ENCODE assay signal across 1 cellular context in the genomic region with DNA sequence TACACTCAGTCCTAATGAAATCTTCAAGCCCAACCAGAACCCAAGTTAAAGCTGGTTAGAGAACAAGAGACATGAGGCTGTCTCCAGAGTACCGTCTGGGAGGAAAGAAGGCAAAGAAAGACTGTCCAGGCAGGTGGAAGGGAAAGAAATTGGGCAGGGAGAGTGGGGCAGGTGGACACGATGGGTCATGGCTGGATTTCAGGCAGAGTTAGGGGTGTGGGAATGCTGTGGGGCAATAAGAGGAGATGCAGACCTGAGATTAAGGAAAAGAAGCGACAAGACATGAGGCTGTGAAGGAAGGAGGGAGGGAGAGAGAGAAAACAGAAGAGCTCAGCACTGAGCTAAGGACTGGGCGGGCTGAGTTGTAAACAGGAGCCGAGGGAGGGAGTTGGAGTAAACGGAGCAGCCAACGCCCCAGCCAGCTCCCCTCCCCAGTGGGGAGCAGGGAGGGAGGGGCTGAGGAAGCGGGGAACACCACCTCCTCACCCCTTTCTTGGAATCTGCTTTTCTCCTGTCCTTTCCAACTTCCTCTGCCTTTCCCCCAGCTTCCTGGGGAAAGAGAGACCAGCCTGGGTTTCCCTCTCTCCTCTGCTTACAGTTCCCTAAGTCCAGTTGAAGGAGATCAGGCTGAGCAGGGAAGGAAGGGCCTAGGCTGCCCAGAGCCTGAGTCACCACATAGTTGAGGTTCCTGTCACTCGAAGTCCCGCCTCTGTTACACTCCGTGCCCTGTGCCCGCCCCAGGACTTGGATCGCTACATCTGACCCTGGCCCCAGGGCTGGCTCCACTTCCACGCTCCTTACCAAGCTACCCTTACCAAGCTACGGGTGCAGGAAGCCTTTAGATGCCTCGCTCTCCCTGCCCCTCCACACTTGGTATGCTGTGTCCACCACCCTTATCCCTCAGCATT.
A peak's percentile ranks its signal among the peaks of the same experiment; 100 is the strongest.
TF ChIP-seq lines count a peak whose summit lies in the region.

No MANE protein-coding gene starts in this region.

TF ChIP-seq in A549, 52 proteins besides CTCF, POLR2A, EP300 and RAD21 (continued from another document):
- TF ChIP-seq, protein P1, sequence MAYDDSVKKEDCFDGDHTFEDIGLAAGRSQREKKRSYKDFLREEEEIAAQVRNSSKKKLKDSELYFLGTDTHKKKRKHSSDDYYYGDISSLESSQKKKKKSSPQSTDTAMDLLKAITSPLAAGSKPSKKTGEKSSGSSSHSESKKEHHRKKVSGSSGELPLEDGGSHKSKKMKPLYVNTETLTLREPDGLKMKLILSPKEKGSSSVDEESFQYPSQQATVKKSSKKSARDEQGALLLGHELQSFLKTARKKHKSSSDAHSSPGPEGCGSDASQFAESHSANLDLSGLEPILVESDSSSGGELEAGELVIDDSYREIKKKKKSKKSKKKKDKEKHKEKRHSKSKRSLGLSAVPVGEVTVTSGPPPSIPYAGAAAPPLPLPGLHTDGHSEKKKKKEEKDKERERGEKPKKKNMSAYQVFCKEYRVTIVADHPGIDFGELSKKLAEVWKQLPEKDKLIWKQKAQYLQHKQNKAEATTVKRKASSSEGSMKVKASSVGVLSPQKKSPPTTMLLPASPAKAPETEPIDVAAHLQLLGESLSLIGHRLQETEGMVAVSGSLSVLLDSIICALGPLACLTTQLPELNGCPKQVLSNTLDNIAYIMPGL (CRISPR knock-in tag; IDR thresholded peaks at IDR 0.05; ENCODE audit: borderline replicate concordance), result no peak
- no peak for TF ChIP-seq ZSCAN20 (CRISPR knock-in tag; IDR thresholded peaks at IDR 0.05)
- no peak for TF ChIP-seq EHMT2 (IDR thresholded peaks at IDR 0.05; ENCODE audit: low read depth)
- no peak for TF ChIP-seq FOXS1 (CRISPR knock-in tag; IDR thresholded peaks at IDR 0.05)
- TF ChIP-seq ESRRA (IDR thresholded peaks at IDR 0.05; ENCODE audit: borderline replicate concordance, low read length), result no peak
- no peak for TF ChIP-seq EHF (CRISPR knock-in tag; IDR thresholded peaks at IDR 0.05)
- no peak for TF ChIP-seq BCL3 (IDR thresholded peaks at IDR 0.05)
- no peak for TF ChIP-seq RNF2 (IDR thresholded peaks at IDR 0.05; ENCODE audit: borderline replicate concordance, low read depth)
- TF ChIP-seq TP53 (CRISPR knock-in tag; IDR thresholded peaks at IDR 0.05), result peak; percentile 55; the same call in 1 of the 2 replicates
- no peak for TF ChIP-seq RARB (CRISPR knock-in tag; IDR thresholded peaks at IDR 0.05)
- TF ChIP-seq TFCP2L1 (CRISPR knock-in tag; IDR thresholded peaks at IDR 0.05), result no peak
- TF ChIP-seq MAZ (IDR thresholded peaks at IDR 0.05; ENCODE audit: borderline replicate concordance, low read depth, low read length), result 0 out of 2 replicates have a peak, but pooled peaks have one; percentile 35
- TF ChIP-seq, protein P2, sequence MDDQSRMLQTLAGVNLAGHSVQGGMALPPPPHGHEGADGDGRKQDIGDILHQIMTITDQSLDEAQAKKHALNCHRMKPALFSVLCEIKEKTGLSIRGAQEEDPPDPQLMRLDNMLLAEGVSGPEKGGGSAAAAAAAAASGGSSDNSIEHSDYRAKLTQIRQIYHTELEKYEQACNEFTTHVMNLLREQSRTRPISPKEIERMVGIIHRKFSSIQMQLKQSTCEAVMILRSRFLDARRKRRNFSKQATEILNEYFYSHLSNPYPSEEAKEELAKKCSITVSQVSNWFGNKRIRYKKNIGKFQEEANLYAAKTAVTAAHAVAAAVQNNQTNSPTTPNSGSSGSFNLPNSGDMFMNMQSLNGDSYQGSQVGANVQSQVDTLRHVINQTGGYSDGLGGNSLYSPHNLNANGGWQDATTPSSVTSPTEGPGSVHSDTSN (IDR thresholded peaks at IDR 0.05), result no peak
- no peak for TF ChIP-seq HDAC2 (IDR thresholded peaks at IDR 0.05)
- TF ChIP-seq MAFK (IDR thresholded peaks at IDR 0.05; ENCODE audit: partially characterized antibody), result peak; percentile 16
- TF ChIP-seq CBX8 (IDR thresholded peaks at IDR 0.05), result no peak
- TF ChIP-seq HOXB5 (CRISPR knock-in tag; IDR thresholded peaks at IDR 0.05), result no peak
- TF ChIP-seq NPAS2 (CRISPR knock-in tag; IDR thresholded peaks at IDR 0.05; ENCODE audit: borderline replicate concordance), result no peak
- no peak for TF ChIP-seq CBX2 (IDR thresholded peaks at IDR 0.05; ENCODE audit: borderline replicate concordance, low read depth)
- no peak for TF ChIP-seq HOXB13 (CRISPR knock-in tag; IDR thresholded peaks at IDR 0.05; ENCODE audit: low read depth)
- no peak; the same call in none of the 2 replicates for TF ChIP-seq JUNB (IDR thresholded peaks at IDR 0.05)
- no peak for TF ChIP-seq BHLHE40 (IDR thresholded peaks at IDR 0.05; ENCODE audit: low read depth, low read length)
- TF ChIP-seq KDM5A (IDR thresholded peaks at IDR 0.05), result peak; percentile 58; the same call in 1 of the 2 replicates
- TF ChIP-seq POLR2AphosphoS2 (conservative IDR thresholded peaks at IDR 0.05; ENCODE audit: low read length), result no peak
- TF ChIP-seq, protein P3, sequence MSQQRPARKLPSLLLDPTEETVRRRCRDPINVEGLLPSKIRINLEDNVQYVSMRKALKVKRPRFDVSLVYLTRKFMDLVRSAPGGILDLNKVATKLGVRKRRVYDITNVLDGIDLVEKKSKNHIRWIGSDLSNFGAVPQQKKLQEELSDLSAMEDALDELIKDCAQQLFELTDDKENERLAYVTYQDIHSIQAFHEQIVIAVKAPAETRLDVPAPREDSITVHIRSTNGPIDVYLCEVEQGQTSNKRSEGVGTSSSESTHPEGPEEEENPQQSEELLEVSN (IDR thresholded peaks at IDR 0.05; ENCODE audit: borderline replicate concordance, low read depth), result no peak
- TF ChIP-seq MYC (IDR thresholded peaks at IDR 0.05; ENCODE audit: borderline replicate concordance, low read length), result no peak; the same call in 1 of the 2 replicates
- TF ChIP-seq ATOH8 (CRISPR knock-in tag; IDR thresholded peaks at IDR 0.05; ENCODE audit: low read depth), result no peak
- no peak; the same call in 2 of the 3 replicates for TF ChIP-seq SMC3 (IDR thresholded peaks at IDR 0.05)
- TF ChIP-seq HOXA7 (CRISPR knock-in tag; IDR thresholded peaks at IDR 0.05), result no peak
- TF ChIP-seq RCOR1 (IDR thresholded peaks at IDR 0.05; ENCODE audit: low read depth, low read length), result no peak
- TF ChIP-seq, protein P4, sequence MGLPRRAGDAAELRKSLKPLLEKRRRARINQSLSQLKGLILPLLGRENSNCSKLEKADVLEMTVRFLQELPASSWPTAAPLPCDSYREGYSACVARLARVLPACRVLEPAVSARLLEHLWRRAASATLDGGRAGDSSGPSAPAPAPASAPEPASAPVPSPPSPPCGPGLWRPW (IDR thresholded peaks at IDR 0.05), result no peak
- no peak for TF ChIP-seq ZFP36 (IDR thresholded peaks at IDR 0.05; ENCODE audit: borderline replicate concordance, partially characterized antibody)
- no peak for TF ChIP-seq FOSB (CRISPR knock-in tag; IDR thresholded peaks at IDR 0.05)
- TF ChIP-seq ELK1 (IDR thresholded peaks at IDR 0.05; ENCODE audit: low read depth, low read length), result no peak
- TF ChIP-seq ZNF302 (CRISPR knock-in tag; IDR thresholded peaks at IDR 0.05), result no peak
- no peak for TF ChIP-seq RFX5 (IDR thresholded peaks at IDR 0.05)
- TF ChIP-seq, protein P5, sequence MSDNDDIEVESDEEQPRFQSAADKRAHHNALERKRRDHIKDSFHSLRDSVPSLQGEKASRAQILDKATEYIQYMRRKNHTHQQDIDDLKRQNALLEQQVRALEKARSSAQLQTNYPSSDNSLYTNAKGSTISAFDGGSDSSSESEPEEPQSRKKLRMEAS (IDR thresholded peaks at IDR 0.05), result peak; percentile 79; the same call in 1 of the 2 replicates
- TF ChIP-seq FOSL2 (IDR thresholded peaks at IDR 0.05), result no peak; the same call in none of the 2 replicates
- peak; percentile 86 for TF ChIP-seq FOSL2 (CRISPR knock-in tag; IDR thresholded peaks at IDR 0.05)
- TF ChIP-seq CHD4 (IDR thresholded peaks at IDR 0.05; ENCODE audit: borderline replicate concordance), result no peak
- TF ChIP-seq CHD2 (IDR thresholded peaks at IDR 0.05; ENCODE audit: low read length, partially characterized antibody), result no peak
- TF ChIP-seq NR3C1 (IDR thresholded peaks at IDR 0.05), result no peak
- TF ChIP-seq, protein P6, sequence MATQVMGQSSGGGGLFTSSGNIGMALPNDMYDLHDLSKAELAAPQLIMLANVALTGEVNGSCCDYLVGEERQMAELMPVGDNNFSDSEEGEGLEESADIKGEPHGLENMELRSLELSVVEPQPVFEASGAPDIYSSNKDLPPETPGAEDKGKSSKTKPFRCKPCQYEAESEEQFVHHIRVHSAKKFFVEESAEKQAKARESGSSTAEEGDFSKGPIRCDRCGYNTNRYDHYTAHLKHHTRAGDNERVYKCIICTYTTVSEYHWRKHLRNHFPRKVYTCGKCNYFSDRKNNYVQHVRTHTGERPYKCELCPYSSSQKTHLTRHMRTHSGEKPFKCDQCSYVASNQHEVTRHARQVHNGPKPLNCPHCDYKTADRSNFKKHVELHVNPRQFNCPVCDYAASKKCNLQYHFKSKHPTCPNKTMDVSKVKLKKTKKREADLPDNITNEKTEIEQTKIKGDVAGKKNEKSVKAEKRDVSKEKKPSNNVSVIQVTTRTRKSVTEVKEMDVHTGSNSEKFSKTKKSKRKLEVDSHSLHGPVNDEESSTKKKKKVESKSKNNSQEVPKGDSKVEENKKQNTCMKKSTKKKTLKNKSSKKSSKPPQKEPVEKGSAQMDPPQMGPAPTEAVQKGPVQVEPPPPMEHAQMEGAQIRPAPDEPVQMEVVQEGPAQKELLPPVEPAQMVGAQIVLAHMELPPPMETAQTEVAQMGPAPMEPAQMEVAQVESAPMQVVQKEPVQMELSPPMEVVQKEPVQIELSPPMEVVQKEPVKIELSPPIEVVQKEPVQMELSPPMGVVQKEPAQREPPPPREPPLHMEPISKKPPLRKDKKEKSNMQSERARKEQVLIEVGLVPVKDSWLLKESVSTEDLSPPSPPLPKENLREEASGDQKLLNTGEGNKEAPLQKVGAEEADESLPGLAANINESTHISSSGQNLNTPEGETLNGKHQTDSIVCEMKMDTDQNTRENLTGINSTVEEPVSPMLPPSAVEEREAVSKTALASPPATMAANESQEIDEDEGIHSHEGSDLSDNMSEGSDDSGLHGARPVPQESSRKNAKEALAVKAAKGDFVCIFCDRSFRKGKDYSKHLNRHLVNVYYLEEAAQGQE (IDR thresholded peaks at IDR 0.05), result no peak
- no peak for TF ChIP-seq NFE2L2 (conservative IDR thresholded peaks at IDR 0.05; ENCODE audit: low read length)
- peak; percentile 16 to 57; a peak in 3 of 5 replicates for TF ChIP-seq JUN (IDR thresholded peaks at IDR 0.05)
- no peak for TF ChIP-seq HEYL (CRISPR knock-in tag; IDR thresholded peaks at IDR 0.05)
